19 cellular contexts compared by ENCODE assay signal in genomic region chr5:158858746-158859145, GRCh38.
"Had no signal": no experiment of that assay in that cellular context is flagged by ENCODE, and none has a peak within 500 bp of the region (broad histone marks: within the 10 kb centered on the region; RNA-seq: fewer than 3 reads in every experiment).

No MANE protein-coding gene starts in this region.

- H3K27ac Mint-ChIP-seq: endodermal cell had no signal

- H3K4me3 ChIP-seq: colonic mucosa, heart left ventricle, mucosa of descending colon, sigmoid colon, skin epidermis, tibial artery, upper lobe of right lung, vagina had no signal

- H3K4me1 ChIP-seq: colonic mucosa, sigmoid colon, upper lobe of right lung had no signal

- H3K9me3 ChIP-seq: colonic mucosa, heart left ventricle, mucosa of descending colon, sigmoid colon, tibial artery, upper lobe of right lung, vagina had no signal

- H3K36me3 Mint-ChIP-seq: naive thymus-derived CD8-positive, alpha-beta T cell had no signal

- H3K27ac ChIP-seq: colonic mucosa, heart left ventricle, sigmoid colon, skin epidermis, tibial artery, upper lobe of right lung, vagina had no signal

- H3K36me3 ChIP-seq: colonic mucosa, heart left ventricle, sigmoid colon, tibial artery, upper lobe of right lung, vagina had no signal

- ATAC-seq: heart left ventricle; mucosa of descending colon; naive thymus-derived CD8-positive, alpha-beta T cell; upper lobe of right lung had no signal

- H3K4me3 Mint-ChIP-seq: endodermal cell; naive thymus-derived CD8-positive, alpha-beta T cell had no signal

- DNase-seq: colonic mucosa; dermis blood vessel endothelial cell; endodermal cell; erythroblast; foreskin melanocyte; heart left ventricle; hippocampal formation; mammary epithelial cell; mucosa of descending colon; naive thymus-derived CD8-positive, alpha-beta T cell; posterior cingulate gyrus; sigmoid colon; stimulated activated CD4-positive, alpha-beta T cell treated with anti-CD3 and anti-CD28 coated beads, Interleukin-2, amount 100 ng/mL, for 24 hours; stimulated activated CD4-positive, alpha-beta T cell treated with anti-CD3 and anti-CD28 coated beads, Interleukin-4, amount 100 ng/mL, for 4 hours; stimulated activated naive CD4-positive, alpha-beta T cell treated with Interleukin-2 at 50 U/mL for 16 hours; tibial artery; upper lobe of right lung had no signal

- H3K9me3 Mint-ChIP-seq: endodermal cell; naive thymus-derived CD8-positive, alpha-beta T cell had no signal

- H3K27me3 ChIP-seq: colonic mucosa, heart left ventricle, sigmoid colon, tibial artery, upper lobe of right lung, vagina had no signal
